8 cellular contexts compared by ENCODE assay signal in the genomic region with DNA sequence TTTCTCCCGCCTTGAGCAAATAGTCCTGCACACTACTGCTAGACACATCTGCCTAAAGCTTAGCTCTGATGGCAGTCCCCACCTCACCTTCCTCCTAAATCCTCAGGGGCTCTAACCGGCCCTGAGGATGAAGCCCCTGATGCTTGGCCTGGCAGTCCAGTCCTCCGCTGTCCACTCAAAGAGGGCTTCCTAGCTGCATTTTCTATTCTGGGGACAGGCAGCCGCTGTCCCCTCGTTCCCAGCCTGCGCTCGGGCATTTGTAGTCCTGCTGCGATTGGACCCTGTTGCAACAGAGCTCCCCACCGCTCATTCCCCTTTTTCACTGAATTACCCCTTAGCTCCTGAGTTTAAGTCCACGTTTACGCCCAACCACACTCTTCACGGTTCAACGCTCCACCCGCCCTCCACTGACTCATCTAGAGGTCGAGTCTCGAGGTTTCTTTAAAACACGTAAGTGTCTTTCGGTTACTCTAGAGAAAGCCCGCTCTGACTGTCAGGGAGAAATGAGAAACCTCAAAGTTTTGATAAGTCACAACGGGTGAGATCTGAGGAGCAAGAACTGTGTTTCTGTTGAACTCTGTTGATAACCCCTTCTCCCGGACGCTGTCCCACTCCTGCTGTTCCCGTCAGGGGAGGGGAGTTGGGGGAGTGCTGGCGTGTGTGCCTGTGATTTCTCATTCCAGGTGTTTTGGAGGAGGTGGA. TPM values are rescaled to one million over a fixed set of nuclear protein-coding genes. Genes with fewer than 3 reads are reported as not detected.
DNase-seq lines count a peak whose midpoint lies in the region; ATAC-seq, FAIRE-seq and TF ChIP-seq lines count a peak whose summit lies in the region.

No MANE protein-coding gene starts in this region.

- TF ChIP-seq EP300 in HepG2 (IDR thresholded peaks at IDR 0.05; ENCODE audit: low read depth in 2 of 2, low read length in 2 of 2) (no peak), HepG2 (CRISPR knock-in tag; IDR thresholded peaks at IDR 0.05; ENCODE audit: borderline replicate concordance) (no peak)

- no peaks in the 10 kb centered on the region for H3K9me3 Mint-ChIP-seq in stimulated activated naive B cell treated with anti-CD40 and anti-IgM and Interleukin-4, amounts not matched to agents 10 μg/mL and 1 μg/mL and 100 μg/mL, for 72 hours

- no peaks in the 10 kb centered on the region for H4K20me1 ChIP-seq in HepG2 (ENCODE audit: insufficient read depth, low read length)

- WGBS in HepG2 (ENCODE audit: low lambda C conversion rate) = 19% methylated on average over 24 of the region's 24 CpGs

- peak overlapping the region; percentile 84 for H3K4me2 ChIP-seq in HepG2 (ENCODE audit: low read depth, low read length)

- H3K4me3 ChIP-seq in RWPE2 (ENCODE audit: severe bottlenecking) (no peak overlapping the region), HepG2 (replicated peaks in 1 of 3; ENCODE audit: insufficient read depth in 1 of 3, low read depth in 2 of 3, low read length in 3 of 3) (peak overlapping the region; percentile 22 to 67 (median 41); a peak in 5 of 6 replicates)

- H3K36me3 ChIP-seq in RWPE2 (ENCODE audit: low read depth) (no peaks in the 10 kb centered on the region), HepG2 (replicated peaks in 1 of 2; ENCODE audit: control insufficient read depth in 1 of 2, insufficient read depth in 2 of 2, low read length in 2 of 2) (no peaks in the 10 kb centered on the region)

- BruUV-seq in HepG2 (replicated peaks; lab: Mats Ljungman, UMichigan) = no TSS peak

- peak overlapping the region; percentile 89 to 98 for H3K4me3 Mint-ChIP-seq in stimulated activated naive B cell treated with anti-CD40 and anti-IgM and Interleukin-4, amounts not matched to agents 10 μg/mL and 1 μg/mL and 100 μg/mL, for 72 hours

- H3K27ac ChIP-seq in RWPE2 (ENCODE audit: poor library complexity, severe bottlenecking) = peak overlapping the region; percentile 40
- no peak overlapping the region for H3K27ac ChIP-seq in HepG2 (ENCODE audit: extremely low read length, insufficient read depth, low read length)

- H2AFZ ChIP-seq in HepG2 (ENCODE audit: low read length) = peak overlapping the region; percentile 42

- CTCF ChIA-PET in HepG2 (lab: Yijun Ruan, JAX; ENCODE audit: low intra/inter-chr PET ratio, low total read pairs) = interaction anchor here (0.6 to 3.1 kb wide), 9 partner anchors 9 to 161 kb away, joined by 3 to 57 read pairs (median 8); partner anchors contain the start of gene IGFBP4

- intact Hi-C loops in HepG2 (cut with micrococcal nuclease; ENCODE audit: unreplicated experiment) = loop anchor here (1.0 kb wide), 4 partner anchors 11 to 161 kb away; no protein-coding TSS in a partner anchor

- peak; percentile 43 for ATAC-seq in HG02852 (IDR thresholded peaks at IDR 0.05; ENCODE audit: unreplicated experiment)
- ATAC-seq in RWPE2 (ENCODE audit: low read depth) = no peak
- ATAC-seq in HepG2 = peak; percentile 56
- peak; percentile 62 to 74 for ATAC-seq in stimulated activated naive B cell treated with anti-CD40 and anti-IgM and Interleukin-4, amounts not matched to agents 10 μg/mL and 1 μg/mL and 100 μg/mL, for 72 hours (replicated peaks)

- TF ChIP-seq RAD21 in HepG2 (CRISPR knock-in tag; IDR thresholded peaks at IDR 0.05) = no peak

- peaks cover 64 to 98% of the 10 kb centered on the region in 2 donors for H3K4me1 Mint-ChIP-seq in stimulated activated naive B cell treated with anti-CD40 and anti-IgM and Interleukin-4, amounts not matched to agents 10 μg/mL and 1 μg/mL and 100 μg/mL, for 72 hours

- in situ Hi-C loops in HepG2 (cut with HindIII; ENCODE audit: extremely low pct_ligation_motif_present, low pct_unique_long_range_greater_than_20kb) = loop anchor here (5.0 kb wide), 1 partner anchor 118 kb away; the partner anchor contains the start of gene IGFBP4

- H3K27me3 ChIP-seq in RWPE2 (ENCODE audit: insufficient read depth, poor library complexity, severe bottlenecking) (no peaks in the 10 kb centered on the region), HepG2 (ENCODE audit: control insufficient read depth in 1 of 2, insufficient read depth in 2 of 2, low read length in 2 of 2) (peaks cover 3 to 43% of the 10 kb centered on the region in 2 experiments; a peak in 2 of 5 replicates)

- peak; percentile 97 for FAIRE-seq in GM18507 (lab: Jason Lieb, UNC)
- no peak for FAIRE-seq in HepG2 (lab: Jason Lieb, UNC)

- H3K9me3 ChIP-seq in RWPE2 (ENCODE audit: severe bottlenecking) = no peaks in the 10 kb centered on the region
- no peaks in the 10 kb centered on the region for H3K9me3 ChIP-seq in HepG2 (ENCODE audit: low read length)

- H3K4me1 ChIP-seq in RWPE2 (ENCODE audit: insufficient read depth, poor library complexity, severe bottlenecking) (peaks cover 7% of the 10 kb centered on the region), HepG2 (ENCODE audit: insufficient read depth, low read length) (peaks cover 58% of the 10 kb centered on the region)

- H3K27ac Mint-ChIP-seq in stimulated activated naive B cell treated with anti-CD40 and anti-IgM and Interleukin-4, amounts not matched to agents 10 μg/mL and 1 μg/mL and 100 μg/mL, for 72 hours = peak overlapping the region; percentile 100

- DNase-seq in GM18507 (ENCODE audit: extremely low spot score, insufficient read length, low read depth) (peak; percentile 79), RWPE2 (ENCODE audit: low spot score) (no peak), HepG2 (ENCODE audit: low spot score) (no peak), midbrain (lab: John Stamatoyannopoulos, UW) (no peak), dedifferentiated amniotic fluid mesenchymal stem cell (ENCODE audit: extremely low spot score) (no peak)
- peak; percentile 84 for DNase-seq in activated naive CD4-positive, alpha-beta T cell treated with Interleukin-2 at 50 U/mL for 16 hours
- DNase-seq in stimulated activated naive B cell treated with anti-CD40 and anti-IgM and Interleukin-4, amounts not matched to agents 10 μg/mL and 1 μg/mL and 100 μg/mL, for 72 hours = peak; percentile 91

- no peaks in the 10 kb centered on the region for H3K79me2 ChIP-seq in HepG2 (ENCODE audit: insufficient read depth, low read length)

- POLR2A ChIA-PET in HepG2 (lab: Yijun Ruan, JAX) = interaction anchor here (0.8 to 3.1 kb wide), 16 partner anchors 9 to 1128 kb away, joined by 3 to 45 read pairs (median 4); partner anchors contain the start of gene EIF1

- TF ChIP-seq POLR2A in HepG2 (IDR thresholded peaks at IDR 0.05; ENCODE audit: insufficient read depth in 1 of 2, low read depth in 2 of 2, low read length in 2 of 2) = no peak

- H3K9ac ChIP-seq in HepG2 (ENCODE audit: insufficient read depth, low read depth, low read length) = peak overlapping the region; percentile 21; the same call in 1 of the 2 replicates

- TF ChIP-seq CTCF in RWPE2 (IDR thresholded peaks at IDR 0.05; ENCODE audit: poor library complexity, severe bottlenecking) (peak; percentile 71), HepG2 (CRISPR knock-in tag; IDR thresholded peaks at IDR 0.05) (no peak)

- no peaks in the 10 kb centered on the region for H3K27me3 Mint-ChIP-seq in stimulated activated naive B cell treated with anti-CD40 and anti-IgM and Interleukin-4, amounts not matched to agents 10 μg/mL and 1 μg/mL and 100 μg/mL, for 72 hours

- H3K36me3 Mint-ChIP-seq in stimulated activated naive B cell treated with anti-CD40 and anti-IgM and Interleukin-4, amounts not matched to agents 10 μg/mL and 1 μg/mL and 100 μg/mL, for 72 hours = peaks cover 77 to 94% of the 10 kb centered on the region in 2 donors

RNA-seq across cellular contexts. Expression of gene CCR7, which starts 4.5 kb away (rescaled TPM):
- total RNA-seq in HepG2 (2016; rRNA removed; fragmentation: Illumina TruSeq; extraction: Trizol) = 0.04 TPM in 1 of 2 replicates, not detected in the other
- not detected in 2 replicates for total RNA-seq in HepG2 (2016; cell fraction: cytosol; rRNA removed; fragmentation: Illumina TruSeq; extraction: Trizol; ENCODE audit: low read depth)
- 0.09 TPM in 1 of 2 replicates, not detected in the other for total RNA-seq in HepG2 (2016; cell fraction: insoluble cytoplasmic fraction; rRNA removed; fragmentation: Illumina TruSeq; extraction: Trizol)
- total RNA-seq in HepG2 (2016; cell fraction: membrane; rRNA removed; fragmentation: Illumina TruSeq; extraction: Trizol) = not detected in 2 replicates
- total RNA-seq in HepG2 (2016; cell fraction: nucleus; rRNA removed; fragmentation: Illumina TruSeq; extraction: Trizol) = not detected in 2 replicates
- polyA plus RNA-seq in HepG2 (2011; rRNA removed) = 0.53 and 0.55 TPM in 2 replicates
- 0.59 and 0.70 TPM in 2 replicates for polyA plus RNA-seq in HepG2 (2011; cell fraction: cytosol; rRNA removed)
- 0.31 and 1.1 TPM in 2 replicates for polyA plus RNA-seq in HepG2 (2011; cell fraction: nucleus; rRNA removed)
- polyA plus RNA-seq in HepG2 (2012) = 1.1 and 1.5 TPM in 2 replicates
- not detected in 2 replicates for polyA plus RNA-seq in HepG2 (2016; cell fraction: cytosol; fragmentation: Illumina TruSeq; extraction: Trizol; ENCODE audit: low read depth)
- not detected in 2 replicates for polyA plus RNA-seq in HepG2 (2016; cell fraction: insoluble cytoplasmic fraction; fragmentation: Illumina TruSeq; extraction: Trizol; ENCODE audit: low read depth)
- polyA plus RNA-seq in HepG2 (2016; cell fraction: membrane; fragmentation: Illumina TruSeq; extraction: Trizol; ENCODE audit: low read depth) = not detected in 2 replicates
- polyA plus RNA-seq in HepG2 (2016; cell fraction: nucleus; fragmentation: Illumina TruSeq; extraction: Trizol; ENCODE audit: insufficient read depth, low read depth) = not detected in 2 replicates
- polyA minus RNA-seq in HepG2 (2011; rRNA and poly(A)+ RNA removed; ENCODE audit: low replicate concordance) = 1.4 and 3.5 TPM in 2 replicates
- 0.40 TPM in 1 of 2 replicates, not detected in the other for polyA minus RNA-seq in HepG2 (2011; cell fraction: cytosol; rRNA and poly(A)+ RNA removed)
- 0.37 TPM in 1 of 2 replicates, not detected in the other for polyA minus RNA-seq in HepG2 (2011; cell fraction: nucleus; rRNA and poly(A)+ RNA removed)

RNA-seq across cellular contexts. Expression of gene TNS4, which starts 59.3 kb away (rescaled TPM):
- total RNA-seq in HepG2 (2016; rRNA removed; fragmentation: Illumina TruSeq; extraction: Trizol) = 0.58 TPM in 2 replicates
- 0.18 and 0.20 TPM in 2 replicates for total RNA-seq in HepG2 (2016; cell fraction: cytosol; rRNA removed; fragmentation: Illumina TruSeq; extraction: Trizol; ENCODE audit: low read depth)
- 0.32 and 0.51 TPM in 2 replicates for total RNA-seq in HepG2 (2016; cell fraction: insoluble cytoplasmic fraction; rRNA removed; fragmentation: Illumina TruSeq; extraction: Trizol)
- 0.31 and 0.38 TPM in 2 replicates for total RNA-seq in HepG2 (2016; cell fraction: membrane; rRNA removed; fragmentation: Illumina TruSeq; extraction: Trizol)
- 0.37 and 1.3 TPM in 2 replicates for total RNA-seq in HepG2 (2016; cell fraction: nucleus; rRNA removed; fragmentation: Illumina TruSeq; extraction: Trizol)
- polyA plus RNA-seq in HepG2 (2011; rRNA removed) = 1.7 and 2.1 TPM in 2 replicates
- polyA plus RNA-seq in HepG2 (2011; cell fraction: cytosol; rRNA removed) = 0.69 and 1.3 TPM in 2 replicates
- 7.1 and 10.8 TPM in 2 replicates for polyA plus RNA-seq in HepG2 (2011; cell fraction: nucleus; rRNA removed)
- 0.37 and 0.42 TPM in 2 replicates for polyA plus RNA-seq in HepG2 (2012)
- 0.20 and 0.22 TPM in 2 replicates for polyA plus RNA-seq in HepG2 (2016; cell fraction: cytosol; fragmentation: Illumina TruSeq; extraction: Trizol; ENCODE audit: low read depth)
- polyA plus RNA-seq in HepG2 (2016; cell fraction: insoluble cytoplasmic fraction; fragmentation: Illumina TruSeq; extraction: Trizol; ENCODE audit: low read depth) = 1.3 and 2.3 TPM in 2 replicates
- 0.34 and 0.72 TPM in 2 replicates for polyA plus RNA-seq in HepG2 (2016; cell fraction: membrane; fragmentation: Illumina TruSeq; extraction: Trizol; ENCODE audit: low read depth)
- 4.4 and 6.8 TPM in 2 replicates for polyA plus RNA-seq in HepG2 (2016; cell fraction: nucleus; fragmentation: Illumina TruSeq; extraction: Trizol; ENCODE audit: insufficient read depth, low read depth)
- polyA minus RNA-seq in HepG2 (2011; rRNA and poly(A)+ RNA removed; ENCODE audit: low replicate concordance) = 7.4 and 24.1 TPM in 2 replicates
- 2.6 and 3.7 TPM in 2 replicates for polyA minus RNA-seq in HepG2 (2011; cell fraction: cytosol; rRNA and poly(A)+ RNA removed)
- 4.0 and 6.1 TPM in 2 replicates for polyA minus RNA-seq in HepG2 (2011; cell fraction: nucleus; rRNA and poly(A)+ RNA removed)

Comparison
In these comparisons a context has a peak if more than half of its experiments do, and no peak if none do; other contexts are left out.
1. DNase-seq: peak in GM18507 (single experiment), activated naive CD4-positive, alpha-beta T cell treated with Interleukin-2 at 50 U/mL for 16 hours (single experiment) and stimulated activated naive B cell treated with anti-CD40 and anti-IgM and Interleukin-4, amounts not matched to agents 10 μg/mL and 1 μg/mL and 100 μg/mL, for 72 hours (single experiment); none in RWPE2 (single experiment), HepG2 (single experiment), midbrain (single experiment) and dedifferentiated amniotic fluid mesenchymal stem cell (single experiment).